ENCODE assay signal across 20 cellular contexts in genomic region chr16:59849716-59850115, GRCh38.
DNase-seq lines count a peak whose midpoint lies in the region; ATAC-seq and TF ChIP-seq lines count a peak whose summit lies in the region.
"Had no signal": no experiment of that assay in that cellular context is flagged by ENCODE, and none has a peak within 500 bp of the region (broad histone marks: within the 10 kb centered on the region; RNA-seq: fewer than 3 reads in every experiment).

No MANE protein-coding gene starts in this region.

- no peak overlapping the region for H2AK5ac ChIP-seq in H9 (ENCODE audit: insufficient read length, low read length)

- H3K23ac ChIP-seq in H9 (ENCODE audit: insufficient read length, low read depth, low read length) = no peak overlapping the region

- DNase-seq in H9 (peak; percentile 65), brain microvascular endothelial cell (no peak), iPS DF 4.7 (ENCODE audit: extremely low read depth, low spot score) (peak; percentile 25), neural progenitor cell (ENCODE audit: low spot score) (peak; percentile 34), DMS114 treated with DMSO at 0.1 percent for 48 hours (lab: John Stamatoyannopoulos, UW; ENCODE audit: unreplicated experiment) (no peak), NCI-H1694 (lab: John Stamatoyannopoulos, UW) (no peak), foreskin fibroblast (no peak)
- DNase-seq: IMR-90, KG1, MG63, NCI-H1105 treated with DMSO at 0.1 percent for 48 hours, NCI-H146, NCI-H2029, NCI-H446, NCI-H524 treated with DMSO at 0.1 percent for 48 hours, NCI-H774, PC-3, SJCRH30 had no signal

- no peaks in the 10 kb centered on the region for H3K36me3 ChIP-seq in brain microvascular endothelial cell (replicated peaks)
- no peaks in the 10 kb centered on the region for H3K36me3 ChIP-seq in neural progenitor cell
- H3K36me3 ChIP-seq: MG63, SJCRH30 had no signal

- H3K4me1 ChIP-seq in H9 (ENCODE audit: insufficient read depth, low read length) (no peaks in the 10 kb centered on the region), neural progenitor cell (no peaks in the 10 kb centered on the region)
- H3K4me1 ChIP-seq: SJCRH30 had no signal

- H4K20me1 ChIP-seq in H9 (ENCODE audit: control insufficient read depth, insufficient read depth, insufficient read length) (no peaks in the 10 kb centered on the region), neural progenitor cell (ENCODE audit: low read depth) (no peaks in the 10 kb centered on the region)

- no peak overlapping the region for H2BK15ac ChIP-seq in H9 (ENCODE audit: low read depth, low read length)

- H3K9ac ChIP-seq in H9 (ENCODE audit: extremely low read depth, insufficient read length, low read length) = no peak overlapping the region
- no peak overlapping the region for H3K9ac ChIP-seq in neural progenitor cell

- no peak overlapping the region for H3K4ac ChIP-seq in H9 (ENCODE audit: low read depth, low read length)

- WGBS in H9 (ENCODE audit: extremely low coverage, insufficient read length, low lambda C conversion rate) = no CpG with 5 or more reads among the region's 4 CpGs

- no peak for ATAC-seq in HG02970 (IDR thresholded peaks at IDR 0.05; ENCODE audit: low FRiP score, unreplicated experiment)
- ATAC-seq: PC-3, Right ventricle myocardium inferior had no signal

- H3K27ac ChIP-seq in H9 (ENCODE audit: insufficient read length, low read depth, low read length) (no peak overlapping the region), brain microvascular endothelial cell (no peak overlapping the region), neural progenitor cell (no peak overlapping the region)
- H3K27ac ChIP-seq: SJCRH30 had no signal

- H3K79me2 ChIP-seq in H9 (ENCODE audit: insufficient read depth, low read length) (no peaks in the 10 kb centered on the region), neural progenitor cell (ENCODE audit: low read depth) (no peaks in the 10 kb centered on the region)

- H4K91ac ChIP-seq in H9 (ENCODE audit: insufficient read length, low read depth, low read length) = no peak overlapping the region

- H3K4me1 Mint-ChIP-seq in H9 = 0 out of 4 replicates have a peak, but pooled peaks cover 2 to 3% of the 10 kb centered on the region in 2 experiments
- peaks cover 2% of the 10 kb centered on the region for H3K4me1 Mint-ChIP-seq in neural progenitor cell

- H2AFZ ChIP-seq in H9 (ENCODE audit: low read length) = no peak overlapping the region
- H2AFZ ChIP-seq in neural progenitor cell (replicated peaks) = peak overlapping the region; percentile 26

- H3K18ac ChIP-seq in H9 (ENCODE audit: insufficient read length, low read depth, low read length) = no peak overlapping the region

- no peaks in the 10 kb centered on the region for H3K79me1 ChIP-seq in H9 (ENCODE audit: insufficient read depth, low read depth, low read length, poor library complexity, severe bottlenecking)

- H3K4me3 Mint-ChIP-seq in H9 (no peak overlapping the region), neural progenitor cell (no peak overlapping the region)

- TF ChIP-seq CTCF in H9 (conservative IDR thresholded peaks at IDR 0.05) = peak; percentile 44; the same call in 2 of the 3 replicates
- peak; percentile 12 for TF ChIP-seq CTCF in brain microvascular endothelial cell (IDR thresholded peaks at IDR 0.05; ENCODE audit: low read depth, low read length, missing control alignments)
- TF ChIP-seq CTCF in neural progenitor cell (IDR thresholded peaks at IDR 0.05) = peak; percentile 35
- no peak for TF ChIP-seq CTCF in foreskin fibroblast (IDR thresholded peaks at IDR 0.05; ENCODE audit: low read depth, low read length)

- no peak overlapping the region for H3K14ac ChIP-seq in H9 (ENCODE audit: insufficient read depth, low read length)

- H3K9me3 Mint-ChIP-seq in H9 (no peaks in the 10 kb centered on the region), neural progenitor cell (no peaks in the 10 kb centered on the region)

- H2BK5ac ChIP-seq in H9 (ENCODE audit: insufficient read length, low read length) = no peak overlapping the region

- H2BK20ac ChIP-seq in H9 (ENCODE audit: low read depth, low read length, poor library complexity, severe bottlenecking) = no peak overlapping the region

- no peaks in the 10 kb centered on the region for H3K27me3 Mint-ChIP-seq in H9 (ENCODE audit: low read depth)
- H3K27me3 Mint-ChIP-seq in neural progenitor cell (ENCODE audit: insufficient read depth, low read depth) = no peaks in the 10 kb centered on the region

- H4K5ac ChIP-seq in H9 (ENCODE audit: insufficient read length, low read depth, low read length) = no peak overlapping the region

- H3K23me2 ChIP-seq in H9 (ENCODE audit: insufficient read length, low read depth, low read length, poor library complexity, severe bottlenecking) = no peaks in the 10 kb centered on the region

- no peak overlapping the region for H3T11ph ChIP-seq in H9 (ENCODE audit: low read length)

- H3K36me3 Mint-ChIP-seq in H9 (ENCODE audit: insufficient read depth in 1 of 3, low read depth in 3 of 3) (no peaks in the 10 kb centered on the region), neural progenitor cell (no peaks in the 10 kb centered on the region)

- in situ Hi-C loops in brain microvascular endothelial cell (cut with HindIII; ENCODE audit: low pct_ligation_motif_present, low sequenced_read_pairs) = no loop called here

- H3K56ac ChIP-seq in H9 (ENCODE audit: insufficient read length, low read depth, low read length) = no peak overlapping the region

- H4K8ac ChIP-seq in H9 (replicated peaks; ENCODE audit: insufficient read length, low read depth, low read length) = no peak overlapping the region

- H2BK12ac ChIP-seq in H9 (ENCODE audit: insufficient read length, low read depth, low read length) = no peak overlapping the region

- H3K27me3 ChIP-seq in H9 (ENCODE audit: insufficient read depth, low read length) (no peaks in the 10 kb centered on the region), brain microvascular endothelial cell (replicated peaks) (no peaks in the 10 kb centered on the region), neural progenitor cell (no peaks in the 10 kb centered on the region)
- H3K27me3 ChIP-seq: MG63, SJCRH30 had no signal

- H3K27ac Mint-ChIP-seq in H9 (no peak overlapping the region), neural progenitor cell (no peak overlapping the region)

- H3K4me3 ChIP-seq in brain microvascular endothelial cell (ENCODE audit: low read depth, low read length) (no peak overlapping the region), neural progenitor cell (no peak overlapping the region), foreskin fibroblast (ENCODE audit: low read depth in 1 of 2, low read length in 2 of 2) (no peak overlapping the region)
- H3K4me3 ChIP-seq: MG63, SJCRH30 had no signal

- no peak overlapping the region for H2BK120ac ChIP-seq in H9 (ENCODE audit: low read depth, low read length, poor library complexity, severe bottlenecking)

- H3K4me2 ChIP-seq in H9 (ENCODE audit: insufficient read depth, insufficient read length, low read length) (no peak overlapping the region), neural progenitor cell (no peak overlapping the region)

- no peaks in the 10 kb centered on the region for H3F3A ChIP-seq in neural progenitor cell (ENCODE audit: low read depth)

- no peaks in the 10 kb centered on the region for H3K9me3 ChIP-seq in H9 (ENCODE audit: control insufficient read depth, low read depth, low read length)
- H3K9me3 ChIP-seq in neural progenitor cell (ENCODE audit: low read depth) = no peaks in the 10 kb centered on the region
- H3K9me3 ChIP-seq: MG63, SJCRH30 had no signal

Comparison
In these comparisons a context has a peak if more than half of its experiments do, and no peak if none do; other contexts are left out.
1. DNase-seq: peak in H9 (single experiment), iPS DF 4.7 (single experiment) and neural progenitor cell (single experiment); none in brain microvascular endothelial cell (single experiment), DMS114 treated with DMSO at 0.1 percent for 48 hours (single experiment), NCI-H1694 (single experiment) and foreskin fibroblast (0 of 2).